ENCODE assay signal across 8 cellular contexts in genomic region chr9:129834489-129835127, GRCh38. TPM values are rescaled to one million over a fixed set of nuclear protein-coding genes. Genes with fewer than 3 reads are reported as not detected.
DNase-seq lines count a peak whose midpoint lies in the region; ATAC-seq and TF ChIP-seq lines count a peak whose summit lies in the region.

No MANE protein-coding gene starts in this region.

- no peaks in the 10 kb centered on the region for H3K9me3 Mint-ChIP-seq in endothelial cell (ENCODE audit: unreplicated experiment)
- no peaks in the 10 kb centered on the region for H3K9me3 Mint-ChIP-seq in natural killer cell

- ATAC-seq in HG03439 (IDR thresholded peaks at IDR 0.05; ENCODE audit: unreplicated experiment) (peak; percentile 32), natural killer cell (peak; percentile 16 to 29 (median 25))

- H3K27ac Mint-ChIP-seq in endothelial cell (ENCODE audit: unreplicated experiment), result peak overlapping the region; percentile 77
- peak overlapping the region; percentile 98 for H3K27ac Mint-ChIP-seq in natural killer cell

- H3K27me3 Mint-ChIP-seq in endothelial cell (ENCODE audit: unreplicated experiment) (peaks cover 6% of the 10 kb centered on the region), natural killer cell (ENCODE audit: low read depth in 2 of 2) (no peaks in the 10 kb centered on the region)

- intact Hi-C loops in natural killer cell (cut with micrococcal nuclease) (loop anchor here (2.0 kb wide), 1 partner anchor 50 kb away; no protein-coding TSS in a partner anchor), posterior vena cava (cut with DNase I) (no loop called here)

- H3K4me1 Mint-ChIP-seq in endothelial cell (ENCODE audit: unreplicated experiment) (peaks cover 16% of the 10 kb centered on the region), natural killer cell (peaks cover 52 to 54% of the 10 kb centered on the region in 2 donors)

- H3K4me3 Mint-ChIP-seq in endothelial cell (ENCODE audit: unreplicated experiment), result peak overlapping the region; percentile 98
- H3K4me3 Mint-ChIP-seq in natural killer cell, result peak overlapping the region; percentile 99

- peaks cover 14% of the 10 kb centered on the region for H3K36me3 Mint-ChIP-seq in endothelial cell (ENCODE audit: low read depth, unreplicated experiment)
- H3K36me3 Mint-ChIP-seq in natural killer cell, result no peaks in the 10 kb centered on the region

- peak; percentile 28 to 34 for DNase-seq in stimulated activated CD4-positive, alpha-beta T cell treated with anti-CD3 and anti-CD28 coated beads, Interleukin-12 subunit alpha, Interleukin-12 subunit beta, amount 100 ng/mL, for 24 hours (ENCODE audit: low read depth in 2 of 2)
- DNase-seq in stimulated activated CD4-positive, alpha-beta T cell treated with anti-CD3 and anti-CD28 coated beads, Interleukin-12 subunit alpha, Interleukin-12 subunit beta, amount 100 ng/mL, for 4 hours, result no peak
- DNase-seq in activated CD4-positive, alpha-beta T cell treated with anti-CD3 and anti-CD28 coated beads for 1 hour, result peak; percentile 23
- DNase-seq in endothelial cell (ENCODE audit: low spot score), result no peak
- peak; percentile 35 for DNase-seq in natural killer cell
- DNase-seq in posterior vena cava (ENCODE audit: low spot score), result no peak
- no peak for DNase-seq in NK-92 (lab: John Stamatoyannopoulos, UW; ENCODE audit: unreplicated experiment)

- TF ChIP-seq CTCF in endothelial cell (IDR thresholded peaks at IDR 0.05; ENCODE audit: unreplicated experiment), result no peak
- TF ChIP-seq CTCF in natural killer cell (IDR thresholded peaks at IDR 0.05), result no peak

RNA-seq across cellular contexts. Expression of gene C9orf78, which starts 0.5 kb away (rescaled TPM):
- total RNA-seq in endothelial cell (ENCODE audit: unreplicated experiment) (29.1 TPM), natural killer cell (10 to 100 TPM; 93.7 to 97.9 (median 97.6) TPM), posterior vena cava (10 to 100 TPM; 31.3 to 40.0 TPM)

RNA-seq across cellular contexts. Expression of gene USP20, which starts 0.7 kb away (rescaled TPM):
- total RNA-seq in endothelial cell (ENCODE audit: unreplicated experiment) (21.7 TPM), natural killer cell (10 to 100 TPM; 66.8 to 86.1 (median 80.3) TPM), posterior vena cava (10 to 100 TPM; 25.8 to 26.0 TPM)

RNA-seq across cellular contexts. Expression of gene TOR1A, which starts 10.7 kb away (rescaled TPM):
- total RNA-seq in endothelial cell (ENCODE audit: unreplicated experiment) (58.0 TPM), natural killer cell (10 to 100 TPM; 26.1 to 36.4 (median 34.8) TPM), posterior vena cava (10 to 100 TPM; 24.0 to 26.1 TPM)

RNA-seq across cellular contexts. Expression of gene TOR1B, which starts 31.6 kb away (rescaled TPM):
- 22.8 TPM for total RNA-seq in endothelial cell (ENCODE audit: unreplicated experiment)
- 10 to 100 TPM; 20.2 to 30.5 (median 23.9) TPM for total RNA-seq in natural killer cell
- 10 to 100 TPM; 16.9 to 17.5 TPM for total RNA-seq in posterior vena cava

Comparison
In these comparisons a context has a peak if more than half of its experiments do, and no peak if none do; other contexts are left out.
1. DNase-seq: peak in stimulated activated CD4-positive, alpha-beta T cell treated with anti-CD3 and anti-CD28 coated beads, Interleukin-12 subunit alpha, Interleukin-12 subunit beta, amount 100 ng/mL, for 24 hours (2 of 2), activated CD4-positive, alpha-beta T cell treated with anti-CD3 and anti-CD28 coated beads for 1 hour (single experiment) and natural killer cell (single experiment); none in stimulated activated CD4-positive, alpha-beta T cell treated with anti-CD3 and anti-CD28 coated beads, Interleukin-12 subunit alpha, Interleukin-12 subunit beta, amount 100 ng/mL, for 4 hours (single experiment), endothelial cell (single experiment), posterior vena cava (single experiment) and NK-92 (single experiment).